Comparison of ENCODE assay signal across 30 cellular contexts in genomic region chr6:92564393-92564792, GRCh38.
"Had no signal": no experiment of that assay in that cellular context is flagged by ENCODE, and none has a peak within 500 bp of the region (broad histone marks: within the 10 kb centered on the region; RNA-seq: fewer than 3 reads in every experiment).

No MANE protein-coding gene starts in this region.

- H3K27me3 Mint-ChIP-seq: activated B cell treated with CpG ODN at 0.5 μM for 24 hours; activated CD8-positive, alpha-beta T cell treated with anti-CD3 and anti-CD28 coated beads for 36 hours; activated naive CD4-positive, alpha-beta T cell treated with anti-CD3 and anti-CD28 coated beads, Interleukin-2, amount 10 ng/mL, durations not matched to agents 7 days and 5 days; activated naive CD8-positive, alpha-beta T cell treated with anti-CD3 and anti-CD28 coated beads, Interleukin-2, amount 10 ng/mL, durations not matched to agents 7 days and 5 days; brain; effector memory CD8-positive, alpha-beta T cell; T-helper 17 cell had no signal

- H3K9me3 Mint-ChIP-seq: activated naive CD8-positive, alpha-beta T cell treated with anti-CD3 and anti-CD28 coated beads, Interleukin-2, amount 10 ng/mL, durations not matched to agents 7 days and 5 days; brain had no signal

- H3K4me3 ChIP-seq: ascending aorta, breast epithelium, esophagus muscularis mucosa, gastroesophageal sphincter had no signal

- H3K4me1 Mint-ChIP-seq: activated B cell treated with CpG ODN at 0.5 μM for 24 hours; activated naive CD4-positive, alpha-beta T cell treated with anti-CD3 and anti-CD28 coated beads, Interleukin-2, amount 10 ng/mL, durations not matched to agents 7 days and 5 days; activated naive CD8-positive, alpha-beta T cell treated with anti-CD3 and anti-CD28 coated beads, Interleukin-2, amount 10 ng/mL, durations not matched to agents 7 days and 5 days; brain had no signal

- H3K9me3 ChIP-seq: ascending aorta, breast epithelium, esophagus muscularis mucosa, gastroesophageal sphincter had no signal

- ATAC-seq: activated CD4-positive, CD25-positive, alpha-beta regulatory T cell treated with anti-CD3 and anti-CD28 coated beads, Interleukin-2, amount 50 U/mL, for 24 hours; activated CD8-positive, alpha-beta T cell treated with anti-CD3 and anti-CD28 coated beads for 36 hours; activated naive CD4-positive, alpha-beta T cell treated with anti-CD3 and anti-CD28 coated beads, Interleukin-2, amount 50 U/mL, for 72 hours; effector memory CD8-positive, alpha-beta T cell; gastroesophageal sphincter; T-helper 17 cell had no signal

- H3K4me3 Mint-ChIP-seq: activated B cell treated with CpG ODN at 0.5 μM for 24 hours; activated CD8-positive, alpha-beta T cell treated with anti-CD3 and anti-CD28 coated beads for 36 hours; activated naive CD4-positive, alpha-beta T cell treated with anti-CD3 and anti-CD28 coated beads, Interleukin-2, amount 10 ng/mL, durations not matched to agents 7 days and 5 days; activated naive CD8-positive, alpha-beta T cell treated with anti-CD3 and anti-CD28 coated beads, Interleukin-2, amount 10 ng/mL, durations not matched to agents 7 days and 5 days; activated T-helper 1 cell treated with anti-CD3 and anti-CD28 coated beads, Interleukin-12 subunit alpha, Interleukin-12 subunit beta, Interleukin-2, Interleukin-4 antibody, amounts not matched to agents 30 ng/mL and 10 ng/mL and 1 ng/mL, durations not matched to agents 14 hours and 24 hours and 36 hours; brain; effector memory CD8-positive, alpha-beta T cell; T-helper 17 cell; T-helper 2 cell treated with Interferon-gamma antibody and Interleukin-4, amounts not matched to agents 5 μg/mL and 100 μg/mL, for 36 hours had no signal

- H3K27ac Mint-ChIP-seq: activated B cell treated with CpG ODN at 0.5 μM for 24 hours; activated CD8-positive, alpha-beta T cell treated with anti-CD3 and anti-CD28 coated beads for 36 hours; activated naive CD4-positive, alpha-beta T cell treated with anti-CD3 and anti-CD28 coated beads, Interleukin-2, amount 10 ng/mL, durations not matched to agents 7 days and 5 days; activated naive CD4-positive, alpha-beta T cell treated with anti-CD3 and anti-CD28 coated beads, Interleukin-2, amount 50 U/mL, for 72 hours; activated naive CD8-positive, alpha-beta T cell treated with anti-CD3 and anti-CD28 coated beads, Interleukin-2, amount 10 ng/mL, durations not matched to agents 7 days and 5 days; activated T-helper 1 cell treated with anti-CD3 and anti-CD28 coated beads, Interleukin-12 subunit alpha, Interleukin-12 subunit beta, Interleukin-2, Interleukin-4 antibody, amounts not matched to agents 30 ng/mL and 10 ng/mL and 1 ng/mL, durations not matched to agents 14 hours and 24 hours and 36 hours; activated T-helper 2 cell treated with anti-CD3 and anti-CD28 coated beads, Interferon-gamma antibody, Interleukin-2, Interleukin-4, amounts not matched to agents 10 μg/mL and 5 μg/mL and 100 μg/mL, durations not matched to agents 14 hours and 24 hours and 36 hours; brain; effector memory CD8-positive, alpha-beta T cell; T-helper 17 cell; T-helper 2 cell treated with Interferon-gamma antibody and Interleukin-4, amounts not matched to agents 5 μg/mL and 100 μg/mL, for 36 hours had no signal

- H3K27ac ChIP-seq: ascending aorta, breast epithelium, esophagus muscularis mucosa, gastroesophageal sphincter, WERI-Rb-1 had no signal

- H3K36me3 ChIP-seq: ascending aorta, breast epithelium, esophagus muscularis mucosa, gastroesophageal sphincter, WERI-Rb-1 had no signal

- H3K4me1 ChIP-seq: ascending aorta, breast epithelium, gastroesophageal sphincter had no signal

- DNase-seq: activated B cell treated with CpG ODN at 0.5 μM for 24 hours; activated CD4-positive, alpha-beta T cell treated with anti-CD3 and anti-CD28 coated beads for 48 hours; activated CD4-positive, alpha-beta T cell treated with anti-CD3 and anti-CD28 coated beads, Interleukin-2, amount 50 U/mL, for 1 hour; activated CD4-positive, alpha-beta T cell treated with anti-CD3 and anti-CD28 coated beads, Interleukin-2, amount 50 U/mL, for 48 hours; activated CD8-positive, alpha-beta memory T cell treated with anti-CD3 and anti-CD28 coated beads for 24 hours; activated CD8-positive, alpha-beta T cell treated with anti-CD3 and anti-CD28 coated beads for 36 hours; activated effector memory CD4-positive, alpha-beta T cell treated with anti-CD3 and anti-CD28 coated beads, Interleukin-2, amount 50 U/mL, for 16 hours; activated naive CD4-positive, alpha-beta T cell treated with anti-CD3 and anti-CD28 coated beads, Interleukin-2, amount 10 ng/mL, durations not matched to agents 7 days and 5 days; activated naive CD8-positive, alpha-beta T cell treated with anti-CD3 and anti-CD28 coated beads, Interleukin-2, amount 10 ng/mL, durations not matched to agents 7 days and 5 days; activated T-cell treated with anti-CD3 and anti-CD28 coated beads, Interleukin-2, amount 50 U/mL, for 48 hours; caudate nucleus; cortex of kidney; effector CD4-positive, alpha-beta T cell; effector memory CD8-positive, alpha-beta T cell; erythroblast; foreskin melanocyte; T-helper 1 cell; T-helper 17 cell; T1000; WERI-Rb-1 had no signal

- H3K27me3 ChIP-seq: ascending aorta, breast epithelium, esophagus muscularis mucosa, gastroesophageal sphincter had no signal

- H3K36me3 Mint-ChIP-seq: activated naive CD4-positive, alpha-beta T cell treated with anti-CD3 and anti-CD28 coated beads, Interleukin-2, amount 10 ng/mL, durations not matched to agents 7 days and 5 days; activated naive CD4-positive, alpha-beta T cell treated with anti-CD3 and anti-CD28 coated beads, Interleukin-2, amount 50 U/mL, for 72 hours; activated naive CD8-positive, alpha-beta T cell treated with anti-CD3 and anti-CD28 coated beads, Interleukin-2, amount 10 ng/mL, durations not matched to agents 7 days and 5 days; brain had no signal
